In the genomic region with DNA sequence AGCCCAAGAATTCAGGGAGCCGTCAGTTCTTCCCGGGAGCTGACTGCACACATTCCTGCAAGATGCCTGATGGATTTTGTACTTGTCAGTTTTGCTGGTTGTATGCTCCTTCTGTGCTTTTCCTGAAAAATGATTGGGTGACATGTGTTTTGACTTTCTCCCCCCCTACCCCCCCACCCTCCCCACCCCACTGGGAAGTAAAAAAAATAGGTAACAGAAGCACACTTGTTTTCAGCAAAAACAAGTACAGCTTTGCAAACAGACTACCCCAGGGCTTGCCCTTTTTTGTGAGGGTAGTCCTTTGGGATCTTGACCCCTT, we compare ENCODE assay signal across 8 cellular contexts. TPM values are rescaled to one million over a fixed set of nuclear protein-coding genes. Genes with fewer than 3 reads are reported as not detected.
DNase-seq lines count a peak whose midpoint lies in the region; ATAC-seq, FAIRE-seq and TF ChIP-seq lines count a peak whose summit lies in the region.

No MANE protein-coding gene starts in this region.

- peaks cover 45 to 65% (median 59%) of the 10 kb centered on the region in 3 donors for H3K4me1 Mint-ChIP-seq in CD8-positive, alpha-beta memory T cell
- peaks cover 38% of the 10 kb centered on the region for H3K4me1 Mint-ChIP-seq in osteocyte (ENCODE audit: unreplicated experiment)

- FAIRE-seq in frontal cortex (lab: Jason Lieb, UNC), result no peak

- ATAC-seq in GM21576 (IDR thresholded peaks at IDR 0.05; ENCODE audit: unreplicated experiment), result no peak
- no peak for ATAC-seq in GM21526 (IDR thresholded peaks at IDR 0.05; ENCODE audit: low FRiP score, unreplicated experiment)

- peaks cover 16% of the 10 kb centered on the region for H3K36me3 ChIP-seq in CD8-positive, alpha-beta memory T cell (ENCODE audit: insufficient read depth, low read length)
- peaks cover 0 to 22% (median 0%) of the 10 kb centered on the region in 3 donors for H3K36me3 ChIP-seq in Peyer's patch
- peaks cover 0 to 40% (median 21%) of the 10 kb centered on the region in 4 donors for H3K36me3 ChIP-seq in esophagus muscularis mucosa

- peak overlapping the region; percentile 83 to 93 (median 88) for H3K4me3 Mint-ChIP-seq in CD8-positive, alpha-beta memory T cell
- H3K4me3 Mint-ChIP-seq in osteocyte (ENCODE audit: unreplicated experiment), result peak overlapping the region; percentile 97

- POLR2A ChIA-PET in CD8-positive, alpha-beta memory T cell (lab: Charles Lee), result interaction anchor here (0.6 kb wide), 1 partner anchor 94 kb away, joined by 4 read pairs; no protein-coding TSS in a partner anchor

- no peaks in the 10 kb centered on the region for H3K27me3 ChIP-seq in CD8-positive, alpha-beta memory T cell (ENCODE audit: insufficient read depth, low read length, poor library complexity, severe bottlenecking)
- no peaks in the 10 kb centered on the region for H3K27me3 ChIP-seq in Peyer's patch
- H3K27me3 ChIP-seq in esophagus muscularis mucosa, result no peaks in the 10 kb centered on the region

- intact Hi-C loops in esophagus muscularis mucosa (cut with DNase I), result loop anchor here (5.0 kb wide), 1 partner anchor 131 kb away; no protein-coding TSS in a partner anchor

- H3K9me3 ChIP-seq in CD8-positive, alpha-beta memory T cell (ENCODE audit: low read length), result no peaks in the 10 kb centered on the region
- H3K9me3 ChIP-seq in Peyer's patch, result no peaks in the 10 kb centered on the region
- H3K9me3 ChIP-seq in esophagus muscularis mucosa, result no peaks in the 10 kb centered on the region

- no peak overlapping the region for H3K27ac ChIP-seq in CD8-positive, alpha-beta memory T cell (ENCODE audit: low read depth, low read length)
- H3K27ac ChIP-seq in Peyer's patch, result peak overlapping the region in 2 of 4 donors; percentile 90 to 93
- H3K27ac ChIP-seq in esophagus muscularis mucosa (replicated peaks in 1 of 4), result peak overlapping the region in 3 of 4 donors; percentile 86 to 95 (median 93)

- H3K27ac Mint-ChIP-seq in CD8-positive, alpha-beta memory T cell, result peak overlapping the region in 6 of 8 donors; percentile 13 to 93 (median 82)
- peak overlapping the region; percentile 92 for H3K27ac Mint-ChIP-seq in osteocyte (ENCODE audit: unreplicated experiment)

- TF ChIP-seq EP300 in esophagus muscularis mucosa (IDR thresholded peaks at IDR 0.05), result no peak

- DNase-seq in CD8-positive, alpha-beta memory T cell, result no peak
- DNase-seq in Peyer's patch (no peak), esophagus muscularis mucosa (ENCODE audit: extremely low spot score) (no peak), osteocyte (ENCODE audit: extremely low spot score, unreplicated experiment) (no peak), frontal cortex (ENCODE audit: low spot score in 2 of 2) (no peak), globus pallidus (ENCODE audit: low spot score) (no peak)

- CTCF ChIA-PET in CD8-positive, alpha-beta memory T cell (lab: Charles Lee), result interaction anchor here (1.6 kb wide), 1 partner anchor 67 kb away, joined by 5 read pairs; no protein-coding TSS in a partner anchor

- H3K27me3 Mint-ChIP-seq in CD8-positive, alpha-beta memory T cell, result peaks cover 9 to 10% of the 10 kb centered on the region in 2 donors
- H3K27me3 Mint-ChIP-seq in osteocyte (ENCODE audit: unreplicated experiment), result peaks cover 7% of the 10 kb centered on the region

- TF ChIP-seq CTCF in Peyer's patch (IDR thresholded peaks at IDR 0.05) (no peak), esophagus muscularis mucosa (IDR thresholded peaks at IDR 0.05) (no peak), osteocyte (IDR thresholded peaks at IDR 0.05) (no peak)

- TF ChIP-seq POLR2A in Peyer's patch (IDR thresholded peaks at IDR 0.05), result no peak
- TF ChIP-seq POLR2A in esophagus muscularis mucosa (IDR thresholded peaks at IDR 0.05; ENCODE audit: low read depth), result no peak

- peaks cover 0 to 44% (median 12%) of the 10 kb centered on the region in 3 donors for H3K36me3 Mint-ChIP-seq in CD8-positive, alpha-beta memory T cell
- peaks cover 31% of the 10 kb centered on the region for H3K36me3 Mint-ChIP-seq in osteocyte (ENCODE audit: unreplicated experiment)

- H3K9me3 Mint-ChIP-seq in CD8-positive, alpha-beta memory T cell, result no peaks in the 10 kb centered on the region
- no peaks in the 10 kb centered on the region for H3K9me3 Mint-ChIP-seq in osteocyte (ENCODE audit: unreplicated experiment)

- 0% methylated on average over 2 of the region's 2 CpGs for WGBS in esophagus muscularis mucosa

- peak overlapping the region; percentile 85 for H3K4me3 ChIP-seq in CD8-positive, alpha-beta memory T cell (ENCODE audit: low read length)
- H3K4me3 ChIP-seq in Peyer's patch, result peak overlapping the region; percentile 71 to 96 (median 74)
- H3K4me3 ChIP-seq in esophagus muscularis mucosa, result peak overlapping the region; percentile 72 to 99 (median 86)

- H3K4me1 ChIP-seq in CD8-positive, alpha-beta memory T cell (ENCODE audit: insufficient read depth, low read length), result peaks cover 21% of the 10 kb centered on the region
- H3K4me1 ChIP-seq in Peyer's patch (peaks cover 0 to 9% (median 3%) of the 10 kb centered on the region in 4 donors), esophagus muscularis mucosa (peaks cover 16 to 57% (median 37%) of the 10 kb centered on the region in 4 donors)

RNA-seq across cellular contexts. Expression of a gene that starts 1.1 kb away (rescaled TPM):
- total RNA-seq in CD8-positive, alpha-beta memory T cell, result 10 to 100 TPM; 39.9 to 44.4 TPM
- 18.8 TPM for polyA plus RNA-seq in CD8-positive, alpha-beta memory T cell
- total RNA-seq in Peyer's patch, result 100 to 1,000 TPM in 1 of 4 donors, 10 to 100 TPM in 3; 45.5 to 111 (median 71.4) TPM
- total RNA-seq in esophagus muscularis mucosa, result 10 to 100 TPM; 46.3 to 51.5 (median 47.2) TPM
- 63.1 and 70.4 TPM in 2 replicates for total RNA-seq in osteocyte
- 37.9 TPM for total RNA-seq in frontal cortex
